ENCODE assay signal across 11 cellular contexts in genomic region chr2:28137221-28137620, GRCh38.
A peak's percentile ranks its signal among the peaks of the same experiment; 100 is the strongest.
DNase-seq lines count a peak whose midpoint lies in the region; ATAC-seq lines count a peak whose summit lies in the region.
"Had no signal": no experiment of that assay in that cellular context is flagged by ENCODE, and none has a peak within 500 bp of the region (broad histone marks: within the 10 kb centered on the region; RNA-seq: fewer than 3 reads in every experiment).

No MANE protein-coding gene starts in this region.

- no peaks in the 10 kb centered on the region for H3K36me3 ChIP-seq in effector memory CD4-positive, alpha-beta T cell (ENCODE audit: control insufficient read depth, insufficient read depth, low read length)
- H3K36me3 ChIP-seq: upper lobe of right lung had no signal

- no peak overlapping the region for H3K4me3 Mint-ChIP-seq in stimulated activated naive CD8-positive, alpha-beta T cell treated with anti-CD3 and anti-CD28 coated beads, Interleukin-15, amount 100 ng/mL, for 72 hours
- H3K4me3 Mint-ChIP-seq: activated CD8-positive, alpha-beta T cell treated with anti-CD3 and anti-CD28 coated beads for 36 hours had no signal

- no peaks in the 10 kb centered on the region for H3K27me3 Mint-ChIP-seq in stimulated activated naive CD8-positive, alpha-beta T cell treated with anti-CD3 and anti-CD28 coated beads, Interleukin-15, amount 100 ng/mL, for 72 hours
- H3K27me3 Mint-ChIP-seq: activated CD8-positive, alpha-beta T cell treated with anti-CD3 and anti-CD28 coated beads for 36 hours had no signal

- H3K27ac ChIP-seq in skin epidermis, result peak overlapping the region in 11 of 21 experiments; percentile 8 to 85 (median 41)
- no peak overlapping the region for H3K27ac ChIP-seq in effector memory CD4-positive, alpha-beta T cell (ENCODE audit: insufficient read depth, low read length, poor library complexity, severe bottlenecking)
- H3K27ac ChIP-seq: upper lobe of right lung had no signal

- peaks cover 7% of the 10 kb centered on the region for H3K4me1 Mint-ChIP-seq in stimulated activated naive CD8-positive, alpha-beta T cell treated with anti-CD3 and anti-CD28 coated beads, Interleukin-15, amount 100 ng/mL, for 72 hours

- no peaks in the 10 kb centered on the region for H3K9me3 ChIP-seq in effector memory CD4-positive, alpha-beta T cell (ENCODE audit: control insufficient read depth, low read length)
- H3K9me3 ChIP-seq: upper lobe of right lung had no signal

- DNase-seq in GM04503 (ENCODE audit: low read depth), result peak; percentile 85
- peak; percentile 48 for DNase-seq in SK-MEL-5 (ENCODE audit: low read depth, low spot score)
- DNase-seq in fibroblast of the conjunctiva (ENCODE audit: low read depth), result peak; percentile 95
- no peak for DNase-seq in stimulated activated naive CD8-positive, alpha-beta T cell treated with anti-CD3 and anti-CD28 coated beads, Interleukin-15, amount 100 ng/mL, for 72 hours
- no peak for DNase-seq in NCI-H774 (lab: John Stamatoyannopoulos, UW)
- DNase-seq in effector memory CD4-positive, alpha-beta T cell, result no peak
- DNase-seq: activated CD8-positive, alpha-beta T cell treated with anti-CD3 and anti-CD28 coated beads for 36 hours; islet precursor cell; upper lobe of right lung had no signal

- H3K9me3 Mint-ChIP-seq in stimulated activated naive CD8-positive, alpha-beta T cell treated with anti-CD3 and anti-CD28 coated beads, Interleukin-15, amount 100 ng/mL, for 72 hours, result no peaks in the 10 kb centered on the region
- H3K9me3 Mint-ChIP-seq: activated CD8-positive, alpha-beta T cell treated with anti-CD3 and anti-CD28 coated beads for 36 hours had no signal

- H3K4me1 ChIP-seq in effector memory CD4-positive, alpha-beta T cell (ENCODE audit: control insufficient read depth, insufficient read depth, low read length, poor library complexity, severe bottlenecking), result peaks cover 7% of the 10 kb centered on the region

- no peak for ATAC-seq in stimulated activated naive CD8-positive, alpha-beta T cell treated with anti-CD3 and anti-CD28 coated beads, Interleukin-15, amount 100 ng/mL, for 72 hours
- ATAC-seq in HG03097 (IDR thresholded peaks at IDR 0.05; ENCODE audit: low FRiP score, unreplicated experiment), result no peak
- ATAC-seq: activated CD8-positive, alpha-beta T cell treated with anti-CD3 and anti-CD28 coated beads for 36 hours; upper lobe of right lung had no signal

- in situ Hi-C loops in SK-MEL-5 (cut with HindIII; ENCODE audit: low pct_unique_long_range_greater_than_20kb, low sequenced_read_pairs), result no loop called here

- H3K27me3 ChIP-seq in effector memory CD4-positive, alpha-beta T cell (replicated peaks; ENCODE audit: control insufficient read depth, insufficient read depth, low read length, poor library complexity, severe bottlenecking), result no peaks in the 10 kb centered on the region
- H3K27me3 ChIP-seq: upper lobe of right lung had no signal

- H3K4me3 ChIP-seq in skin epidermis, result no peak overlapping the region
- no peak overlapping the region for H3K4me3 ChIP-seq in effector memory CD4-positive, alpha-beta T cell (ENCODE audit: insufficient read depth, low read depth, low read length, poor library complexity, severe bottlenecking)
- H3K4me3 ChIP-seq: upper lobe of right lung had no signal

- no peak overlapping the region for H3K27ac Mint-ChIP-seq in stimulated activated naive CD8-positive, alpha-beta T cell treated with anti-CD3 and anti-CD28 coated beads, Interleukin-15, amount 100 ng/mL, for 72 hours
- H3K27ac Mint-ChIP-seq: activated CD8-positive, alpha-beta T cell treated with anti-CD3 and anti-CD28 coated beads for 36 hours had no signal

Comparison
In these comparisons a context has a peak if more than half of its experiments do, and no peak if none do; other contexts are left out.
1. DNase-seq: peak in GM04503 (single experiment), SK-MEL-5 (single experiment) and fibroblast of the conjunctiva (single experiment); none in stimulated activated naive CD8-positive, alpha-beta T cell treated with anti-CD3 and anti-CD28 coated beads, Interleukin-15, amount 100 ng/mL, for 72 hours (0 of 2), NCI-H774 (single experiment) and effector memory CD4-positive, alpha-beta T cell (0 of 3).